ENCODE assay signal across 8 cellular contexts in the genomic region with DNA sequence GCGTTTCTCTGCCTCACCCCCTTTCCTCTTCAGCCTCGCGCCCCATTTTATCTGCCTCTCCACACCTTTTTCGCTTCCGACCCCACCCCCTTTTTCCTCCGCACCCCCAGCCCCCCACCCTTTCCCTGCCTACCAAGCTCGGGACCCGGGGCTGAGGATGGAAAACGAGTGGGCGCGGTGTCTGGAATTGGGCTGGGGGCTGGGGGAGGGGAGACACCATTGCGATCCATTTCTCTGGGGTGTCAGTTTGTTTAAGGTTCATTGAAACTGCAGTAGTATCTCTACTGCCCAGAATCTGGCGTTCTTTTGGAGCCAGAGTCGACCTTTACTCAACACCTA. TPM values are rescaled to one million over a fixed set of nuclear protein-coding genes. Genes with fewer than 3 reads are reported as not detected.
DNase-seq lines count a peak whose midpoint lies in the region; ATAC-seq and TF ChIP-seq lines count a peak whose summit lies in the region.

No MANE protein-coding gene starts in this region.

- peaks cover 56% of the 10 kb centered on the region for H3K79me2 ChIP-seq in GM23338 (replicated peaks; ENCODE audit: insufficient read depth)

- H3K36me3 Mint-ChIP-seq in GM23338 (ENCODE audit: low read depth), result no peaks in the 10 kb centered on the region; the same call in 2 of the 3 replicates
- no peaks in the 10 kb centered on the region for H3K36me3 Mint-ChIP-seq in glutamatergic neuron (ENCODE audit: unreplicated experiment)

- TF ChIP-seq POLR2A in gastrocnemius medialis (IDR thresholded peaks at IDR 0.05), result no peak

- H3K9me3 Mint-ChIP-seq in GM23338 (no peaks in the 10 kb centered on the region), glutamatergic neuron (ENCODE audit: unreplicated experiment) (peaks cover 5% of the 10 kb centered on the region)

- H3K4me1 Mint-ChIP-seq in GM23338, result peaks cover 26% of the 10 kb centered on the region
- no peaks in the 10 kb centered on the region for H3K4me1 Mint-ChIP-seq in glutamatergic neuron (ENCODE audit: low read depth, unreplicated experiment)

- TF ChIP-seq CTCF in GM23338 (conservative IDR thresholded peaks at IDR 0.05; ENCODE audit: low read depth in 2 of 2) (no peak), VCaP (conservative IDR thresholded peaks at IDR 0.05) (no peak), glutamatergic neuron (IDR thresholded peaks at IDR 0.05; ENCODE audit: partially characterized antibody, unreplicated experiment) (no peak), gastrocnemius medialis (IDR thresholded peaks at IDR 0.05 in 4 of 5, conservative IDR thresholded peaks at IDR 0.05 in 1 of 5) (no peak)

- H3K9me2 ChIP-seq in GM23338 (ENCODE audit: insufficient read depth), result no peaks in the 10 kb centered on the region

- H3K4me3 ChIP-seq in GM23338 (peak overlapping the region; percentile 72), gastrocnemius medialis (peak overlapping the region; percentile 61 to 84 (median 73))

- no peak overlapping the region for H2AFZ ChIP-seq in GM23338

- intact Hi-C loops in gastrocnemius medialis (cut with DNase I; ENCODE audit: low total_unique reads), result no loop called here

- H3K27me3 ChIP-seq in GM23338 (ENCODE audit: insufficient read depth) (no peaks in the 10 kb centered on the region), gastrocnemius medialis (no peaks in the 10 kb centered on the region)

- H3K9me3 ChIP-seq in gastrocnemius medialis, result no peaks in the 10 kb centered on the region

- no peaks in the 10 kb centered on the region for H3F3A ChIP-seq in GM23338 (replicated peaks; ENCODE audit: low read depth)

- H3K36me3 ChIP-seq in GM23338 (ENCODE audit: insufficient read depth) (no peaks in the 10 kb centered on the region), gastrocnemius medialis (no peaks in the 10 kb centered on the region)

- peak; percentile 21 for ATAC-seq in GM23338
- ATAC-seq in gastrocnemius medialis, result no peak
- no peak for ATAC-seq in HG03025 (IDR thresholded peaks at IDR 0.05; ENCODE audit: low FRiP score, unreplicated experiment)

- in situ Hi-C loops in gastrocnemius medialis (cut with MboI; ENCODE audit: low sequenced_read_pairs in 4 of 4), result no loop called here

- H3K4me3 Mint-ChIP-seq in GM23338 (peak overlapping the region; percentile 87), glutamatergic neuron (ENCODE audit: unreplicated experiment) (peak overlapping the region; percentile 85)

- DNase-seq in GM23338 (ENCODE audit: low spot score) (peak; percentile 29), glutamatergic neuron (peak; percentile 19), gastrocnemius medialis (no peak), NCI-H146 treated with DMSO at 0.1 percent for 48 hours (lab: John Stamatoyannopoulos, UW; ENCODE audit: unreplicated experiment) (no peak), D341Med (ENCODE audit: low spot score) (no peak)
- DNase-seq in activated CD4-positive, alpha-beta T cell treated with anti-CD3 and anti-CD28 coated beads for 4 hours, result no peak

- H3K27ac ChIP-seq in GM23338 (ENCODE audit: low read depth), result no peak overlapping the region
- H3K27ac ChIP-seq in VCaP, result peak overlapping the region; percentile 64
- peak overlapping the region; percentile 79 to 88 (median 84) for H3K27ac ChIP-seq in gastrocnemius medialis

- H4K20me1 ChIP-seq in GM23338 (replicated peaks; ENCODE audit: insufficient read depth), result no peaks in the 10 kb centered on the region; the same call in 1 of the 2 replicates

- H3K4me1 ChIP-seq in GM23338 (ENCODE audit: insufficient read depth) (0 out of 2 replicates have a peak, but pooled peaks cover 7% of the 10 kb centered on the region), gastrocnemius medialis (peaks cover 0 to 8% of the 10 kb centered on the region in 2 donors)

- H3K27ac Mint-ChIP-seq in GM23338 (peak overlapping the region; percentile 36; the same call in 1 of the 2 replicates), glutamatergic neuron (ENCODE audit: unreplicated experiment) (no peak overlapping the region)

- peak overlapping the region; percentile 85 for H3K4me2 ChIP-seq in GM23338

- peaks cover 3% of the 10 kb centered on the region for H3K27me3 Mint-ChIP-seq in GM23338 (ENCODE audit: insufficient read depth, low read depth, poor library complexity)
- no peaks in the 10 kb centered on the region for H3K27me3 Mint-ChIP-seq in glutamatergic neuron (ENCODE audit: unreplicated experiment)

TF ChIP-seq in GM23338, 12 proteins besides CTCF, POLR2A, EP300 and RAD21 (continues in another document):
- TF ChIP-seq NANOG (IDR thresholded peaks at IDR 0.05; ENCODE audit: borderline replicate concordance) (no peak), EZH2 (IDR thresholded peaks at IDR 0.05; ENCODE audit: low read depth, unreplicated experiment) (no peak), POLR2AphosphoS5 (IDR thresholded peaks at IDR 0.05; ENCODE audit: low read depth) (no peak), JUNB (IDR thresholded peaks at IDR 0.05; ENCODE audit: unreplicated experiment) (no peak), CREB1 (CRISPR knock-in tag; IDR thresholded peaks at IDR 0.05; ENCODE audit: low read depth) (no peak), ZNF114 (CRISPR knock-in tag; IDR thresholded peaks at IDR 0.05) (no peak), STAT1 (IDR thresholded peaks at IDR 0.05; ENCODE audit: unreplicated experiment) (no peak)
- TF ChIP-seq, protein P1, sequence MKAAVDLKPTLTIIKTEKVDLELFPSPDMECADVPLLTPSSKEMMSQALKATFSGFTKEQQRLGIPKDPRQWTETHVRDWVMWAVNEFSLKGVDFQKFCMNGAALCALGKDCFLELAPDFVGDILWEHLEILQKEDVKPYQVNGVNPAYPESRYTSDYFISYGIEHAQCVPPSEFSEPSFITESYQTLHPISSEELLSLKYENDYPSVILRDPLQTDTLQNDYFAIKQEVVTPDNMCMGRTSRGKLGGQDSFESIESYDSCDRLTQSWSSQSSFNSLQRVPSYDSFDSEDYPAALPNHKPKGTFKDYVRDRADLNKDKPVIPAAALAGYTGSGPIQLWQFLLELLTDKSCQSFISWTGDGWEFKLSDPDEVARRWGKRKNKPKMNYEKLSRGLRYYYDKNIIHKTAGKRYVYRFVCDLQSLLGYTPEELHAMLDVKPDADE (IDR thresholded peaks at IDR 0.05), result no peak
- TF ChIP-seq, protein P2, sequence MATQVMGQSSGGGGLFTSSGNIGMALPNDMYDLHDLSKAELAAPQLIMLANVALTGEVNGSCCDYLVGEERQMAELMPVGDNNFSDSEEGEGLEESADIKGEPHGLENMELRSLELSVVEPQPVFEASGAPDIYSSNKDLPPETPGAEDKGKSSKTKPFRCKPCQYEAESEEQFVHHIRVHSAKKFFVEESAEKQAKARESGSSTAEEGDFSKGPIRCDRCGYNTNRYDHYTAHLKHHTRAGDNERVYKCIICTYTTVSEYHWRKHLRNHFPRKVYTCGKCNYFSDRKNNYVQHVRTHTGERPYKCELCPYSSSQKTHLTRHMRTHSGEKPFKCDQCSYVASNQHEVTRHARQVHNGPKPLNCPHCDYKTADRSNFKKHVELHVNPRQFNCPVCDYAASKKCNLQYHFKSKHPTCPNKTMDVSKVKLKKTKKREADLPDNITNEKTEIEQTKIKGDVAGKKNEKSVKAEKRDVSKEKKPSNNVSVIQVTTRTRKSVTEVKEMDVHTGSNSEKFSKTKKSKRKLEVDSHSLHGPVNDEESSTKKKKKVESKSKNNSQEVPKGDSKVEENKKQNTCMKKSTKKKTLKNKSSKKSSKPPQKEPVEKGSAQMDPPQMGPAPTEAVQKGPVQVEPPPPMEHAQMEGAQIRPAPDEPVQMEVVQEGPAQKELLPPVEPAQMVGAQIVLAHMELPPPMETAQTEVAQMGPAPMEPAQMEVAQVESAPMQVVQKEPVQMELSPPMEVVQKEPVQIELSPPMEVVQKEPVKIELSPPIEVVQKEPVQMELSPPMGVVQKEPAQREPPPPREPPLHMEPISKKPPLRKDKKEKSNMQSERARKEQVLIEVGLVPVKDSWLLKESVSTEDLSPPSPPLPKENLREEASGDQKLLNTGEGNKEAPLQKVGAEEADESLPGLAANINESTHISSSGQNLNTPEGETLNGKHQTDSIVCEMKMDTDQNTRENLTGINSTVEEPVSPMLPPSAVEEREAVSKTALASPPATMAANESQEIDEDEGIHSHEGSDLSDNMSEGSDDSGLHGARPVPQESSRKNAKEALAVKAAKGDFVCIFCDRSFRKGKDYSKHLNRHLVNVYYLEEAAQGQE (IDR thresholded peaks at IDR 0.05; ENCODE audit: unreplicated experiment), result no peak

RNA-seq across cellular contexts. Expression of a gene that starts 0.7 kb away (rescaled TPM):
- total RNA-seq in GM23338 (2014; rRNA removed; shearing (Covaris generic)), result 17.1 and 18.9 TPM in 2 replicates
- polyA plus RNA-seq in GM23338 (2016; fragmentation: Nextera tagmentation; extraction: Ambion mirVana), result 7.2 and 7.4 TPM in 2 replicates
- total RNA-seq in glutamatergic neuron (ENCODE audit: unreplicated experiment) (15.5 TPM), gastrocnemius medialis (10 to 100 TPM; 13.3 to 18.7 (median 15.2) TPM)

RNA-seq across cellular contexts. Expression of a gene that starts 12.2 kb away (rescaled TPM):
- 25.4 and 30.1 TPM in 2 replicates for total RNA-seq in GM23338 (2014; rRNA removed; shearing (Covaris generic))
- polyA plus RNA-seq in GM23338 (2016; fragmentation: Nextera tagmentation; extraction: Ambion mirVana), result 6.2 and 6.9 TPM in 2 replicates
- total RNA-seq in glutamatergic neuron (ENCODE audit: unreplicated experiment) (34.3 TPM), gastrocnemius medialis (10 to 100 TPM; 20.6 to 29.2 (median 23.5) TPM)

Comparison
In these comparisons a context has a peak if more than half of its experiments do, and no peak if none do; other contexts are left out.
1. DNase-seq: peak in GM23338 (single experiment) and glutamatergic neuron (single experiment); none in gastrocnemius medialis (0 of 2), NCI-H146 treated with DMSO at 0.1 percent for 48 hours (single experiment), activated CD4-positive, alpha-beta T cell treated with anti-CD3 and anti-CD28 coated beads for 4 hours (0 of 2) and D341Med (single experiment).